Comparison of ENCODE assay signal across 34 cellular contexts in the genomic region with DNA sequence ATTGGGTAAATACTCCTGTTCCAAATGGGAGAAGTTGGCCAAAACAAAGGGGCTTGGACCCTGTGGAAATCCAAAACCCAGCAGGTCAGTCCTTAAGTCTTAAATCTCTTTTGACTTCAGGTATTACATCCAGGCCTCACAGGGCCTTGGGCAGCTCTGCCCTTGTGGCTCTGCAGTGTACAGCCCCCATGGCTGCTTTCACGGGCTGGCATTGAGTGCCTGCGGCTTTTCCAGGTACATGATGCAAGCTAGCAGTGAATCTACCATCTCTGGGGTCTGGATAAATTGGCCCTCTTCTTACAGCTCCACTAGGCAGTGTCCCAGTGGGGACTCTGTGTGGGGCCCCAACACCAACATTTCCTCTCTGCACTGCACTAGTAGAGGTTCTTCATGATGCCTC.
"Had no signal": no experiment of that assay in that cellular context is flagged by ENCODE, and none has a peak within 500 bp of the region (broad histone marks: within the 10 kb centered on the region; RNA-seq: fewer than 3 reads in every experiment).

No MANE protein-coding gene starts in this region.

- H3K27ac Mint-ChIP-seq: activated naive CD4-positive, alpha-beta T cell treated with anti-CD3 and anti-CD28 coated beads for 36 hours; activated naive CD4-positive, alpha-beta T cell treated with anti-CD3 and anti-CD28 coated beads, Interleukin-2, amount 10 ng/mL, durations not matched to agents 7 days and 5 days; activated naive CD4-positive, alpha-beta T cell treated with anti-CD3 and anti-CD28 coated beads, Interleukin-2, amount 50 U/mL, for 24 hours; activated naive CD4-positive, alpha-beta T cell treated with anti-CD3 and anti-CD28 coated beads, Interleukin-2, amount 50 U/mL, for 72 hours; activated naive CD8-positive, alpha-beta T cell; activated naive CD8-positive, alpha-beta T cell treated with anti-CD3 and anti-CD28 coated beads for 36 hours; activated naive CD8-positive, alpha-beta T cell treated with anti-CD3 and anti-CD28 coated beads, Interleukin-2, amount 10 ng/mL, durations not matched to agents 7 days and 5 days; activated naive CD8-positive, alpha-beta T cell treated with anti-CD3 and anti-CD28 coated beads, Interleukin-2, amount 50 U/mL, for 24 hours; activated T-cell treated with anti-CD3 and anti-CD28 coated beads, Interleukin-2, amount 50 U/mL, for 24 hours; activated T-cell treated with anti-CD3 and anti-CD28 coated beads, Interleukin-2, amount 50 U/mL, for 72 hours; activated T-helper 1 cell treated with anti-CD3 and anti-CD28 coated beads, Interleukin-12 subunit alpha, Interleukin-12 subunit beta, Interleukin-2, Interleukin-4 antibody, amounts not matched to agents 30 ng/mL and 10 ng/mL and 1 ng/mL, durations not matched to agents 14 hours and 24 hours and 36 hours; activated T-helper 17 cell treated with anti-CD3 and anti-CD28 coated beads, Interleukin-2, amount 50 U/mL, for 72 hours; activated T-helper 2 cell treated with anti-CD3 and anti-CD28 coated beads, Interferon-gamma antibody, Interleukin-2, Interleukin-4, amounts not matched to agents 10 μg/mL and 5 μg/mL and 100 μg/mL, durations not matched to agents 14 hours and 24 hours and 36 hours; brain had no signal

- H3K9me3 Mint-ChIP-seq: activated T-helper 1 cell treated with anti-CD3 and anti-CD28 coated beads, Interleukin-12 subunit alpha, Interleukin-12 subunit beta, Interleukin-2, Interleukin-4 antibody, amounts not matched to agents 30 ng/mL and 10 ng/mL and 1 ng/mL, durations not matched to agents 14 hours and 24 hours and 36 hours had no signal

- ATAC-seq: activated naive CD4-positive, alpha-beta T cell treated with anti-CD3 and anti-CD28 coated beads, Interleukin-2, amount 50 U/mL, for 72 hours; activated naive CD8-positive, alpha-beta T cell treated with anti-CD3 and anti-CD28 coated beads, Interleukin-2, amount 50 U/mL, for 24 hours; activated T-cell treated with anti-CD3 and anti-CD28 coated beads, Interleukin-2, amount 50 U/mL, for 4 hours; activated T-cell treated with anti-CD3 and anti-CD28 coated beads, Interleukin-2, amount 50 U/mL, for 72 hours; activated T-helper 17 cell treated with anti-CD3 and anti-CD28 coated beads, Interleukin-2, amount 50 U/mL, for 72 hours; body of pancreas had no signal

- H3K36me3 Mint-ChIP-seq: activated naive CD4-positive, alpha-beta T cell treated with anti-CD3 and anti-CD28 coated beads, Interleukin-2, amount 10 ng/mL, durations not matched to agents 7 days and 5 days; activated naive CD4-positive, alpha-beta T cell treated with anti-CD3 and anti-CD28 coated beads, Interleukin-2, amount 50 U/mL, for 24 hours; activated naive CD8-positive, alpha-beta T cell; activated naive CD8-positive, alpha-beta T cell treated with anti-CD3 and anti-CD28 coated beads for 36 hours; activated naive CD8-positive, alpha-beta T cell treated with anti-CD3 and anti-CD28 coated beads, Interleukin-2, amount 10 ng/mL, durations not matched to agents 7 days and 5 days; brain had no signal

- H3K4me1 Mint-ChIP-seq: activated naive CD4-positive, alpha-beta T cell treated with anti-CD3 and anti-CD28 coated beads, Interleukin-2, amount 10 ng/mL, durations not matched to agents 7 days and 5 days; activated naive CD4-positive, alpha-beta T cell treated with anti-CD3 and anti-CD28 coated beads, Interleukin-2, amount 50 U/mL, for 24 hours; activated naive CD8-positive, alpha-beta T cell treated with anti-CD3 and anti-CD28 coated beads for 36 hours; activated naive CD8-positive, alpha-beta T cell treated with anti-CD3 and anti-CD28 coated beads, Interleukin-2, amount 10 ng/mL, durations not matched to agents 7 days and 5 days; activated naive CD8-positive, alpha-beta T cell treated with anti-CD3 and anti-CD28 coated beads, Interleukin-2, amount 50 U/mL, for 24 hours; activated T-helper 17 cell treated with anti-CD3 and anti-CD28 coated beads, Interleukin-2, amount 50 U/mL, for 72 hours; brain; central memory CD8-positive, alpha-beta T cell had no signal

- DNase-seq: activated effector memory CD4-positive, alpha-beta T cell treated with anti-CD3 and anti-CD28 coated beads, Interleukin-2, amount 50 U/mL, for 16 hours; activated effector memory CD4-positive, alpha-beta T cell treated with Interleukin-2 at 50 U/mL for 16 hours; activated gamma-delta T cell; activated gamma-delta T cell treated with Interleukin-2 at 50 U/mL for 16 hours; activated naive CD4-positive, alpha-beta T cell; activated naive CD4-positive, alpha-beta T cell treated with anti-CD3 and anti-CD28 coated beads for 36 hours; activated naive CD4-positive, alpha-beta T cell treated with anti-CD3 and anti-CD28 coated beads, Interleukin-2, amount 10 ng/mL, durations not matched to agents 7 days and 5 days; activated naive CD4-positive, alpha-beta T cell treated with anti-CD3 and anti-CD28 coated beads, Interleukin-2, amount 50 U/mL, for 16 hours; activated naive CD4-positive, alpha-beta T cell treated with Interleukin-2 at 50 U/mL for 16 hours; activated naive CD8-positive, alpha-beta T cell treated with anti-CD3 and anti-CD28 coated beads for 36 hours; activated naive CD8-positive, alpha-beta T cell treated with anti-CD3 and anti-CD28 coated beads, Interleukin-2, amount 10 ng/mL, durations not matched to agents 7 days and 5 days; activated naive CD8-positive, alpha-beta T cell treated with anti-CD3 and anti-CD28 coated beads, Interleukin-2, amount 50 U/mL, for 24 hours; activated T-cell treated with anti-CD3 and anti-CD28 coated beads, Interleukin-2, amount 50 U/mL, for 1 hour; activated T-cell treated with anti-CD3 and anti-CD28 coated beads, Interleukin-2, amount 50 U/mL, for 24 hours; activated T-cell treated with anti-CD3 and anti-CD28 coated beads, Interleukin-2, amount 50 U/mL, for 4 hours; activated T-cell treated with anti-CD3 and anti-CD28 coated beads, Interleukin-2, amount 50 U/mL, for 48 hours; activated T-cell treated with anti-CD3 and anti-CD28 coated beads, Interleukin-2, amount 50 U/mL, for 72 hours; adrenal gland; amniotic stem cell; amygdala; anterior cingulate cortex; aorta; body of pancreas; caudate nucleus; central memory CD4-positive, alpha-beta T cell; cerebellar nuclear complex had no signal

- H3K4me3 Mint-ChIP-seq: activated naive CD4-positive, alpha-beta T cell treated with anti-CD3 and anti-CD28 coated beads for 36 hours; activated naive CD4-positive, alpha-beta T cell treated with anti-CD3 and anti-CD28 coated beads, Interleukin-2, amount 10 ng/mL, durations not matched to agents 7 days and 5 days; activated naive CD4-positive, alpha-beta T cell treated with anti-CD3 and anti-CD28 coated beads, Interleukin-2, amount 50 U/mL, for 24 hours; activated naive CD8-positive, alpha-beta T cell; activated naive CD8-positive, alpha-beta T cell treated with anti-CD3 and anti-CD28 coated beads for 36 hours; activated naive CD8-positive, alpha-beta T cell treated with anti-CD3 and anti-CD28 coated beads, Interleukin-2, amount 10 ng/mL, durations not matched to agents 7 days and 5 days; activated naive CD8-positive, alpha-beta T cell treated with anti-CD3 and anti-CD28 coated beads, Interleukin-2, amount 50 U/mL, for 24 hours; activated T-cell treated with anti-CD3 and anti-CD28 coated beads, Interleukin-2, amount 50 U/mL, for 24 hours; activated T-cell treated with anti-CD3 and anti-CD28 coated beads, Interleukin-2, amount 50 U/mL, for 4 hours; activated T-cell treated with anti-CD3 and anti-CD28 coated beads, Interleukin-2, amount 50 U/mL, for 72 hours; activated T-helper 1 cell treated with anti-CD3 and anti-CD28 coated beads, Interleukin-12 subunit alpha, Interleukin-12 subunit beta, Interleukin-2, Interleukin-4 antibody, amounts not matched to agents 30 ng/mL and 10 ng/mL and 1 ng/mL, durations not matched to agents 14 hours and 24 hours and 36 hours; activated T-helper 17 cell treated with anti-CD3 and anti-CD28 coated beads, Interleukin-2, amount 50 U/mL, for 72 hours; brain; central memory CD8-positive, alpha-beta T cell had no signal
